ENCODE assay signal across 30 cellular contexts in genomic region chr18:33593261-33593660, GRCh38. TPM values are rescaled to one million over a fixed set of nuclear protein-coding genes. Genes with fewer than 3 reads are reported as not detected.
DNase-seq lines count a peak whose midpoint lies in the region; ATAC-seq and TF ChIP-seq lines count a peak whose summit lies in the region.
"Had no signal": no experiment of that assay in that cellular context is flagged by ENCODE, and none has a peak within 500 bp of the region (broad histone marks: within the 10 kb centered on the region; RNA-seq: fewer than 3 reads in every experiment).

No MANE protein-coding gene starts in this region.

- no peak for TF ChIP-seq CTCF in GM23338 (conservative IDR thresholded peaks at IDR 0.05; ENCODE audit: low read depth in 2 of 2)
- TF ChIP-seq CTCF in chondrocyte (IDR thresholded peaks at IDR 0.05) = no peak

- H2BK5ac ChIP-seq in trophoblast cell (ENCODE audit: low read depth, low read length, poor library complexity) = peak overlapping the region; percentile 63

- no peaks in the 10 kb centered on the region for H3K36me3 ChIP-seq in GM23338 (ENCODE audit: insufficient read depth)
- H3K36me3 ChIP-seq in trophoblast cell (ENCODE audit: control insufficient read depth in 1 of 2, insufficient read depth in 2 of 2, low read length in 2 of 2) = no peaks in the 10 kb centered on the region
- H3K36me3 ChIP-seq: SJCRH30 had no signal

- H3K23ac ChIP-seq in trophoblast cell (ENCODE audit: low read length) = no peak overlapping the region

- no peaks in the 10 kb centered on the region for H3K27me3 Mint-ChIP-seq in GM23338 (ENCODE audit: insufficient read depth, low read depth, poor library complexity)
- H3K27me3 Mint-ChIP-seq in chondrocyte (ENCODE audit: low read depth) = no peaks in the 10 kb centered on the region

- H3K4me3 ChIP-seq in GM23338 (no peak overlapping the region), trophoblast cell (ENCODE audit: low read depth, low read length) (no peak overlapping the region)
- H3K4me3 ChIP-seq: PC-9, SJCRH30 had no signal

- H4K20me1 ChIP-seq in GM23338 (replicated peaks; ENCODE audit: insufficient read depth) = no peaks in the 10 kb centered on the region

- H3K27ac ChIP-seq in GM23338 (ENCODE audit: low read depth) (no peak overlapping the region), trophoblast cell (ENCODE audit: low read depth, low read length) (peak overlapping the region; percentile 67)
- H3K27ac ChIP-seq: HL-60, PC-9, SJCRH30 had no signal

- H3K4me3 Mint-ChIP-seq in GM23338 (no peak overlapping the region), chondrocyte (ENCODE audit: unreplicated experiment) (no peak overlapping the region)

- no peak overlapping the region for H3K14ac ChIP-seq in trophoblast cell (ENCODE audit: low read length)

- peaks cover 23% of the 10 kb centered on the region for H3K4me1 Mint-ChIP-seq in GM23338
- H3K4me1 Mint-ChIP-seq in chondrocyte (ENCODE audit: low read depth) = peaks cover 32% of the 10 kb centered on the region

- ATAC-seq in GM23338 (no peak; the same call in 2 of the 3 replicates), GM21360 (IDR thresholded peaks at IDR 0.05; ENCODE audit: unreplicated experiment) (no peak)
- ATAC-seq: HCT116, Right ventricle myocardium inferior, SK-N-SH treated with all-trans-retinoic acid at 6 μM for 48 hours had no signal

- H3K9me3 Mint-ChIP-seq in GM23338 (no peaks in the 10 kb centered on the region; the same call in 2 of the 3 replicates), chondrocyte (ENCODE audit: low read depth) (peaks cover 7% of the 10 kb centered on the region)

- no peaks in the 10 kb centered on the region for H3K79me2 ChIP-seq in GM23338 (replicated peaks; ENCODE audit: insufficient read depth)
- H3K79me2 ChIP-seq in trophoblast cell (ENCODE audit: control insufficient read depth, insufficient read depth, low read length, poor library complexity) = no peaks in the 10 kb centered on the region

- no peak overlapping the region for H4K91ac ChIP-seq in trophoblast cell (ENCODE audit: low read depth, low read length)

- H3K9me3 ChIP-seq in trophoblast cell (ENCODE audit: insufficient read depth, low read depth, low read length) = no peaks in the 10 kb centered on the region
- H3K9me3 ChIP-seq: SJCRH30 had no signal

- H2BK12ac ChIP-seq in trophoblast cell (ENCODE audit: low read length) = no peak overlapping the region

- H3K9ac ChIP-seq in trophoblast cell (ENCODE audit: low read length) = no peak overlapping the region

- no peak for TF ChIP-seq POLR2A in erythroblast (IDR thresholded peaks at IDR 0.05; ENCODE audit: low read length)

- H3K4me1 ChIP-seq in GM23338 (ENCODE audit: insufficient read depth) (peaks cover 18% of the 10 kb centered on the region), trophoblast cell (ENCODE audit: control insufficient read depth in 1 of 2, insufficient read depth in 2 of 2, low read length in 2 of 2) (peaks cover 0 to 4% of the 10 kb centered on the region in 2 experiments)
- H3K4me1 ChIP-seq: SJCRH30 had no signal

- H3K9me2 ChIP-seq in GM23338 (ENCODE audit: insufficient read depth) = no peaks in the 10 kb centered on the region

- H3K27me3 ChIP-seq in GM23338 (ENCODE audit: insufficient read depth) = no peaks in the 10 kb centered on the region
- H3K27me3 ChIP-seq in trophoblast cell (ENCODE audit: insufficient read depth, low read length) = no peaks in the 10 kb centered on the region
- H3K27me3 ChIP-seq: SJCRH30 had no signal

- no CpG with 5 or more reads among the region's 5 CpGs for WGBS in trophoblast cell (ENCODE audit: extremely low coverage, insufficient coverage, insufficient read length)

- peak overlapping the region; percentile 47 for H4K8ac ChIP-seq in trophoblast cell (ENCODE audit: low read depth, low read length)

- no peak overlapping the region for H4K12ac ChIP-seq in trophoblast cell (ENCODE audit: low read depth, low read length)

- H3K27ac Mint-ChIP-seq in GM23338 = 0 out of 2 replicates have a peak overlapping the region, but pooled peaks have one; percentile 2
- peak overlapping the region; percentile 51 for H3K27ac Mint-ChIP-seq in chondrocyte (ENCODE audit: unreplicated experiment)

- no peak overlapping the region for H3K4ac ChIP-seq in trophoblast cell (ENCODE audit: low read depth, low read length)

- H3K36me3 Mint-ChIP-seq in GM23338 (ENCODE audit: low read depth) (no peaks in the 10 kb centered on the region), chondrocyte (ENCODE audit: low read depth) (no peaks in the 10 kb centered on the region)

- H3K18ac ChIP-seq in trophoblast cell (ENCODE audit: low read length) = no peak overlapping the region

- H2BK120ac ChIP-seq in trophoblast cell (ENCODE audit: insufficient read depth, low read length, poor library complexity) = no peak overlapping the region

- H2AFZ ChIP-seq in GM23338 (0 out of 2 replicates have a peak overlapping the region, but pooled peaks have one; percentile 12), trophoblast cell (ENCODE audit: insufficient read depth, low read length, poor library complexity) (no peak overlapping the region)
- H2AFZ ChIP-seq: PC-9 had no signal

- H3K4me2 ChIP-seq in GM23338 (no peak overlapping the region), trophoblast cell (ENCODE audit: low read length) (peak overlapping the region; percentile 50)
- H3K4me2 ChIP-seq: PC-9 had no signal

- H2AK5ac ChIP-seq in trophoblast cell (ENCODE audit: low read length) = no peak overlapping the region

- H3F3A ChIP-seq in GM23338 (replicated peaks; ENCODE audit: low read depth) = no peaks in the 10 kb centered on the region

- no peak for DNase-seq in GM23338 (ENCODE audit: low spot score)
- no peak for DNase-seq in chondrocyte (ENCODE audit: low spot score)
- peak; percentile 56 for DNase-seq in left kidney (ENCODE audit: low read depth, low spot score)
- peak; percentile 50 to 69 for DNase-seq in trophoblast cell
- DNase-seq in EL = no peak
- DNase-seq in middle frontal gyrus (ENCODE audit: extremely low spot score, low spot score) = no peak
- no peak for DNase-seq in erythroblast (lab: John Stamatoyannopoulos, UW)
- DNase-seq: 8988T; ACHN; Calu3; DMS153; DND-41; NCI-H1092; NCI-H1417 treated with DMSO at 0.1 percent for 48 hours; NCI-H1694 treated with DMSO at 0.1 percent for 48 hours; NCI-H2081 treated with DMSO at 0.1 percent for 48 hours; NCI-H524; NCI-H82; NK-92 treated with Interleukin-12 subunit alpha and Interleukin-12 subunit beta, amount 100 ng/mL, for 24 hours; PC-9; SJCRH30 had no signal

- peaks cover 6% of the 10 kb centered on the region for H3K79me1 ChIP-seq in trophoblast cell (ENCODE audit: low read length)

TF ChIP-seq in GM23338, 12 proteins besides CTCF, POLR2A, EP300 and RAD21 (continues in another document):
- TF ChIP-seq CREB1 (CRISPR knock-in tag; IDR thresholded peaks at IDR 0.05; ENCODE audit: low read depth) (no peak), EZH2phosphoT487 (IDR thresholded peaks at IDR 0.05; ENCODE audit: unreplicated experiment) (no peak)

RNA-seq across cellular contexts. Expression of gene ASXL3, which starts 15.2 kb away (rescaled TPM):
- 1.4 and 2.6 TPM in 2 replicates for total RNA-seq in GM23338 (2014; rRNA removed; shearing (Covaris generic))
- polyA plus RNA-seq in GM23338 (2016; fragmentation: Nextera tagmentation; extraction: Ambion mirVana) = 0.23 and 0.33 TPM in 2 replicates
- 3.4 to 14.5 TPM (median 3.9 TPM) in 3 replicates for total RNA-seq in chondrocyte
- 5.7 and 6.7 TPM in 2 replicates for polyA plus RNA-seq in trophoblast cell (2013)
- total RNA-seq: G401, HT-29, PC-9, RPMI7951, SJCRH30 had no signal
- polyA plus RNA-seq: BJ had no signal

Comparison
In these comparisons a context has a peak if more than half of its experiments do, and no peak if none do; other contexts are left out.
1. DNase-seq: peak in left kidney (single experiment) and trophoblast cell (2 of 2); none in GM23338 (single experiment), chondrocyte (single experiment), EL (single experiment), middle frontal gyrus (single experiment) and erythroblast (0 of 2).